Comparison of ENCODE assay signal across 1 cellular context in genomic region chrX:290476-291166, GRCh38.
TF ChIP-seq lines count a peak whose summit lies in the region.

No MANE protein-coding gene starts in this region.

TF ChIP-seq in K562, 482 proteins besides CTCF, POLR2A, EP300 and RAD21:
- TF ChIP-seq DLX4 (CRISPR knock-in tag; IDR thresholded peaks at IDR 0.05) (no peak), PCBP2 (IDR thresholded peaks at IDR 0.05; ENCODE audit: low read depth, low read length, poor library complexity, severe bottlenecking) (no peak), POLR2G (IDR thresholded peaks at IDR 0.05; ENCODE audit: low read depth, low read length) (peak; percentile 28; the same call in 1 of the 2 replicates), SMARCC2 (IDR thresholded peaks at IDR 0.05; ENCODE audit: low read depth) (no peak), RBFOX2 (IDR thresholded peaks at IDR 0.05; ENCODE audit: low read depth, low read length) (peak; percentile 47; the same call in 1 of the 2 replicates), CHD4 (IDR thresholded peaks at IDR 0.05; ENCODE audit: insufficient read depth, insufficient replicate concordance, low read depth, low read length, poor library complexity, severe bottlenecking) (no peak)
